In the genomic region with DNA sequence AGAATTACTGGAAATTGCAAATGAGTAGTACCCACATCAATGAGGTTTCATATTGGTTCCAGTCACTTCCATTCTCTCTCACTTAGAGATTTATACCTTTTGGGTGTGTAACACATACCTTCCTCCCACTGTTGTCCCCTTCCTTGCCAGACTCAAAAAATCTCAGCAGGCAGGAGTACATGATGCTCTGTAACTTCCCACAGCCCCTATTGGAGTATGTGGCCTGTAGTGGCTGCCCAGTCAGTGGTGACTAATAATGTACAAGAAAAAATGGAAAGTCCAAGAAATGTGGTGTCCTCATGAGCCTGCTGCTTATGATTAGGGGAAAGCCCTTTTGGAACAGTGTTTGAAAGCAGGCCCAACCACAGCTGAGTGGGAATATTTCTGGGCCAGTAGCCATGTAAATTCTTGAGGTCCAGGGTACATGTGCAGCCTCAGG, we compare ENCODE assay signal across 10 cellular contexts.
A peak's percentile ranks its signal among the peaks of the same experiment; 100 is the strongest.
DNase-seq lines count a peak whose midpoint lies in the region; ATAC-seq and TF ChIP-seq lines count a peak whose summit lies in the region.
"Had no signal": no experiment of that assay in that cellular context is flagged by ENCODE, and none has a peak within 500 bp of the region (broad histone marks: within the 10 kb centered on the region; RNA-seq: fewer than 3 reads in every experiment).

No MANE protein-coding gene starts in this region.

- no peak overlapping the region for H3K4me3 ChIP-seq in RWPE2 (ENCODE audit: severe bottlenecking)
- H3K4me3 ChIP-seq in fibroblast of the aortic adventitia (ENCODE audit: low read depth, low read length) = no peak overlapping the region
- no peak overlapping the region for H3K4me3 ChIP-seq in neural progenitor cell

- H3K9me3 Mint-ChIP-seq in activated T-cell treated with anti-CD3 and anti-CD28 coated beads, Interleukin-2, amount 50 U/mL, for 24 hours = no peaks in the 10 kb centered on the region
- peaks cover 13% of the 10 kb centered on the region for H3K9me3 Mint-ChIP-seq in neural progenitor cell

- no peak overlapping the region for H2AFZ ChIP-seq in neural progenitor cell (replicated peaks)

- H3K9ac ChIP-seq in neural progenitor cell = no peak overlapping the region

- no peaks in the 10 kb centered on the region for H3K27me3 ChIP-seq in RWPE2 (ENCODE audit: insufficient read depth, poor library complexity, severe bottlenecking)
- H3K27me3 ChIP-seq in neural progenitor cell = no peaks in the 10 kb centered on the region

- H3K9me3 ChIP-seq in RWPE2 (ENCODE audit: severe bottlenecking) = no peaks in the 10 kb centered on the region
- no peaks in the 10 kb centered on the region for H3K9me3 ChIP-seq in neural progenitor cell (ENCODE audit: low read depth)

- TF ChIP-seq CTCF in RWPE2 (IDR thresholded peaks at IDR 0.05; ENCODE audit: poor library complexity, severe bottlenecking) = no peak
- TF ChIP-seq CTCF in fibroblast of the aortic adventitia (IDR thresholded peaks at IDR 0.05; ENCODE audit: insufficient read depth, low read length) = no peak
- no peak for TF ChIP-seq CTCF in neural progenitor cell (IDR thresholded peaks at IDR 0.05)

- H3K79me2 ChIP-seq in neural progenitor cell (ENCODE audit: low read depth) = peaks cover 31% of the 10 kb centered on the region

- no peak overlapping the region for H3K4me2 ChIP-seq in neural progenitor cell

- peak overlapping the region; percentile 26 for H3K4me3 Mint-ChIP-seq in activated T-cell treated with anti-CD3 and anti-CD28 coated beads, Interleukin-2, amount 50 U/mL, for 24 hours
- no peak overlapping the region for H3K4me3 Mint-ChIP-seq in neural progenitor cell

- peaks cover 63% of the 10 kb centered on the region for H3K36me3 Mint-ChIP-seq in activated T-cell treated with anti-CD3 and anti-CD28 coated beads, Interleukin-2, amount 50 U/mL, for 24 hours (ENCODE audit: low read depth)
- peaks cover 20% of the 10 kb centered on the region for H3K36me3 Mint-ChIP-seq in neural progenitor cell

- no peaks in the 10 kb centered on the region for H3F3A ChIP-seq in neural progenitor cell (ENCODE audit: low read depth)

- H3K4me1 ChIP-seq in RWPE2 (ENCODE audit: insufficient read depth, poor library complexity, severe bottlenecking) (peaks cover 2% of the 10 kb centered on the region), neural progenitor cell (no peaks in the 10 kb centered on the region)

- DNase-seq in activated T-cell treated with anti-CD3 and anti-CD28 coated beads, Interleukin-2, amount 50 U/mL, for 24 hours = no peak
- DNase-seq in activated T-cell treated with anti-CD3 and anti-CD28 coated beads, Interleukin-2, amount 50 U/mL, for 1 hour = no peak
- no peak for DNase-seq in RWPE2 (ENCODE audit: low spot score)
- DNase-seq in fibroblast of the aortic adventitia (ENCODE audit: low read depth) = peak; percentile 98
- peak; percentile 36 for DNase-seq in stimulated activated CD8-positive, alpha-beta memory T cell treated with anti-CD3 and anti-CD28 coated beads, Interleukin-4, amount 100 ng/mL, for 48 hours
- DNase-seq in neural progenitor cell (ENCODE audit: low spot score) = no peak
- DNase-seq in NCI-H146 treated with DMSO at 0.1 percent for 48 hours (lab: John Stamatoyannopoulos, UW; ENCODE audit: unreplicated experiment) = no peak
- DNase-seq in NCI-H345 (lab: John Stamatoyannopoulos, UW) = no peak
- DNase-seq: central memory CD4-positive, alpha-beta T cell; NCI-H2029 treated with DMSO at 0.1 percent for 48 hours had no signal

- peak overlapping the region; percentile 93 for H3K27ac Mint-ChIP-seq in activated T-cell treated with anti-CD3 and anti-CD28 coated beads, Interleukin-2, amount 50 U/mL, for 24 hours
- H3K27ac Mint-ChIP-seq in neural progenitor cell = no peak overlapping the region

- peak; percentile 57 for ATAC-seq in RWPE2 (ENCODE audit: low read depth)

- no peaks in the 10 kb centered on the region for H3K27me3 Mint-ChIP-seq in activated T-cell treated with anti-CD3 and anti-CD28 coated beads, Interleukin-2, amount 50 U/mL, for 24 hours
- peaks cover 3% of the 10 kb centered on the region for H3K27me3 Mint-ChIP-seq in neural progenitor cell (ENCODE audit: insufficient read depth, low read depth)

- H3K27ac ChIP-seq in RWPE2 (ENCODE audit: poor library complexity, severe bottlenecking) (no peak overlapping the region), neural progenitor cell (no peak overlapping the region)

- peaks cover 7% of the 10 kb centered on the region; the same call in 1 of the 2 replicates for H3K36me3 ChIP-seq in RWPE2 (ENCODE audit: low read depth)
- H3K36me3 ChIP-seq in neural progenitor cell = no peaks in the 10 kb centered on the region

- peaks cover 3% of the 10 kb centered on the region for H4K20me1 ChIP-seq in neural progenitor cell (ENCODE audit: low read depth)

- H3K4me1 Mint-ChIP-seq in activated T-cell treated with anti-CD3 and anti-CD28 coated beads, Interleukin-2, amount 50 U/mL, for 24 hours (ENCODE audit: low read depth) = peaks cover 65% of the 10 kb centered on the region
- H3K4me1 Mint-ChIP-seq in neural progenitor cell = peaks cover 2% of the 10 kb centered on the region

Comparison
In these comparisons a context has a peak if more than half of its experiments do, and no peak if none do; other contexts are left out.
1. DNase-seq: peak in fibroblast of the aortic adventitia (single experiment) and stimulated activated CD8-positive, alpha-beta memory T cell treated with anti-CD3 and anti-CD28 coated beads, Interleukin-4, amount 100 ng/mL, for 48 hours (single experiment); none in activated T-cell treated with anti-CD3 and anti-CD28 coated beads, Interleukin-2, amount 50 U/mL, for 24 hours (single experiment), activated T-cell treated with anti-CD3 and anti-CD28 coated beads, Interleukin-2, amount 50 U/mL, for 1 hour (single experiment), RWPE2 (single experiment), neural progenitor cell (single experiment), NCI-H146 treated with DMSO at 0.1 percent for 48 hours (single experiment) and NCI-H345 (single experiment).